In genomic region chr1:169340882-169341281, GRCh38 we compare ENCODE assay signal across 26 cellular contexts.
"Had no signal": no experiment of that assay in that cellular context is flagged by ENCODE, and none has a peak within 500 bp of the region (broad histone marks: within the 10 kb centered on the region; RNA-seq: fewer than 3 reads in every experiment).

No MANE protein-coding gene starts in this region.

- H3K4me1 Mint-ChIP-seq: mesothelial cell of epicardium, nephron progenitor cell had no signal

- DNase-seq: activated CD4-positive, alpha-beta memory T cell treated with anti-CD3 and anti-CD28 coated beads for 36 hours; activated CD4-positive, alpha-beta T cell treated with anti-CD3 and anti-CD28 coated beads, Interleukin-2, amount 10 ng/mL, durations not matched to agents 24 days and 14 days; activated CD4-positive, CD25-positive, alpha-beta regulatory T cell treated with anti-CD3 and anti-CD28 coated beads, Interleukin-2, amount 50 U/mL, for 72 hours; activated CD8-positive, alpha-beta memory T cell treated with anti-CD3 and anti-CD28 coated beads, Interleukin-2, amount 50 U/mL, for 4 hours; activated gamma-delta T cell; activated naive CD4-positive, alpha-beta T cell treated with anti-CD3 and anti-CD28 coated beads, Interleukin-2, amount 50 U/mL, for 16 hours; activated T-cell treated with anti-CD3 and anti-CD28 coated beads, Interleukin-2, amount 50 U/mL, for 1 hour; central memory CD4-positive, alpha-beta T cell; esophagus squamous epithelium; left cardiac atrium; left ventricle myocardium superior; naive B cell; nephron progenitor cell; pancreas; retina; stimulated activated CD4-positive, alpha-beta T cell treated with anti-CD3 and anti-CD28 coated beads, Interleukin-12 subunit alpha, Interleukin-12 subunit beta, amount 100 ng/mL, for 4 hours; stimulated activated CD4-positive, alpha-beta T cell treated with anti-CD3 and anti-CD28 coated beads, Interleukin-4, amount 100 ng/mL, for 1 hour; stimulated activated naive B cell treated with anti-CD40 and anti-IgM and Interleukin-4, amounts not matched to agents 10 μg/mL and 1 μg/mL and 100 μg/mL, for 72 hours; stomach; T-helper 9 cell; thyroid gland; WERI-Rb-1 had no signal

- H3K27me3 Mint-ChIP-seq: activated CD4-positive, alpha-beta memory T cell treated with anti-CD3 and anti-CD28 coated beads for 36 hours; activated CD4-positive, alpha-beta T cell treated with anti-CD3 and anti-CD28 coated beads, Interleukin-2, amount 10 ng/mL, durations not matched to agents 24 days and 14 days; naive B cell; stimulated activated naive B cell treated with anti-CD40 and anti-IgM and Interleukin-4, amounts not matched to agents 10 μg/mL and 1 μg/mL and 100 μg/mL, for 72 hours had no signal

- H3K27ac Mint-ChIP-seq: activated CD4-positive, alpha-beta memory T cell treated with anti-CD3 and anti-CD28 coated beads for 36 hours; activated CD4-positive, alpha-beta T cell treated with anti-CD3 and anti-CD28 coated beads, Interleukin-2, amount 10 ng/mL, durations not matched to agents 24 days and 14 days; mesothelial cell of epicardium; nephron progenitor cell; stimulated activated naive B cell treated with anti-CD40 and anti-IgM and Interleukin-4, amounts not matched to agents 10 μg/mL and 1 μg/mL and 100 μg/mL, for 72 hours; T-helper 1 cell treated with Interleukin-12 subunit alpha and Interleukin-12 subunit beta and Interleukin-4 antibody, amounts not matched to agents 30 μg/mL and 1 μg/mL, for 36 hours had no signal

- ATAC-seq: left cardiac atrium; left ventricle myocardium superior; pancreas; sciatic nerve; stimulated activated naive B cell treated with anti-CD40 and anti-IgM and Interleukin-4, amounts not matched to agents 10 μg/mL and 1 μg/mL and 100 μg/mL, for 72 hours had no signal

- H3K4me3 Mint-ChIP-seq: activated CD4-positive, alpha-beta memory T cell treated with anti-CD3 and anti-CD28 coated beads for 36 hours; activated CD4-positive, alpha-beta T cell treated with anti-CD3 and anti-CD28 coated beads, Interleukin-2, amount 10 ng/mL, durations not matched to agents 24 days and 14 days; activated T-helper 1 cell treated with anti-CD3 and anti-CD28 coated beads, Interleukin-12 subunit alpha, Interleukin-12 subunit beta, Interleukin-2, Interleukin-4 antibody, amounts not matched to agents 30 ng/mL and 10 ng/mL and 1 ng/mL, durations not matched to agents 14 hours and 24 hours and 36 hours; mesothelial cell of epicardium; nephron progenitor cell; stimulated activated naive B cell treated with anti-CD40 and anti-IgM and Interleukin-4, amounts not matched to agents 10 μg/mL and 1 μg/mL and 100 μg/mL, for 72 hours; T-helper 1 cell treated with Interleukin-12 subunit alpha and Interleukin-12 subunit beta and Interleukin-4 antibody, amounts not matched to agents 30 μg/mL and 1 μg/mL, for 36 hours had no signal
